In genomic region chr21:29184047-29184446, GRCh38 we compare ENCODE assay signal across 17 cellular contexts. TPM values are rescaled to one million over a fixed set of nuclear protein-coding genes. Genes with fewer than 3 reads are reported as not detected.
A peak's percentile ranks its signal among the peaks of the same experiment; 100 is the strongest.
DNase-seq lines count a peak whose midpoint lies in the region; ATAC-seq and TF ChIP-seq lines count a peak whose summit lies in the region.
"Had no signal": no experiment of that assay in that cellular context is flagged by ENCODE, and none has a peak within 500 bp of the region (broad histone marks: within the 10 kb centered on the region; RNA-seq: fewer than 3 reads in every experiment).

No MANE protein-coding gene starts in this region.

- no peaks in the 10 kb centered on the region for H3K79me2 ChIP-seq in mammary epithelial cell (ENCODE audit: insufficient read depth, low read length)

- H3K9me3 ChIP-seq in mammary epithelial cell (replicated peaks; ENCODE audit: insufficient read depth, low read length), result no peaks in the 10 kb centered on the region
- no peaks in the 10 kb centered on the region for H3K9me3 ChIP-seq in left lung
- H3K9me3 ChIP-seq: SJSA1 had no signal

- BruUV-seq in MCF 10A (replicated peaks; lab: Mats Ljungman, UMichigan) (no TSS peak), mammary epithelial cell (replicated peaks; lab: Mats Ljungman, UMichigan) (no TSS peak)

- H3K4me1 Mint-ChIP-seq in MCF 10A (ENCODE audit: insufficient read depth, unreplicated experiment) (peaks cover 41% of the 10 kb centered on the region), type B pancreatic cell (ENCODE audit: unreplicated experiment) (peaks cover 11% of the 10 kb centered on the region)
- H3K4me1 Mint-ChIP-seq: activated naive CD4-positive, alpha-beta T cell treated with anti-CD3 and anti-CD28 coated beads, Interleukin-2, amount 50 U/mL, for 24 hours had no signal

- H3K4me3 ChIP-seq in mammary epithelial cell (replicated peaks in 1 of 3; ENCODE audit: insufficient read depth in 1 of 3, low read depth in 2 of 3, low read length in 3 of 3) (no peak overlapping the region), left lung (no peak overlapping the region)
- H3K4me3 ChIP-seq: GM23248, SJSA1 had no signal

- H3K4me2 ChIP-seq in mammary epithelial cell (ENCODE audit: insufficient read depth, low read depth, low read length), result no peak overlapping the region

- H3K27me3 Mint-ChIP-seq in MCF 10A (ENCODE audit: insufficient read depth, unreplicated experiment), result no peaks in the 10 kb centered on the region
- no peaks in the 10 kb centered on the region for H3K27me3 Mint-ChIP-seq in type B pancreatic cell
- H3K27me3 Mint-ChIP-seq: activated naive CD4-positive, alpha-beta T cell treated with anti-CD3 and anti-CD28 coated beads, Interleukin-2, amount 50 U/mL, for 24 hours; stimulated activated naive CD8-positive, alpha-beta T cell treated with anti-CD3 and anti-CD28 coated beads, Interleukin-15, Interleukin-2, amounts not matched to agents 100 ng/mL and 50 ng/mL, for 24 hours had no signal

- in situ Hi-C loops in mammary epithelial cell (cut with MboI; ENCODE audit: low sequenced_read_pairs in 2 of 2), result no loop called here

- no peak overlapping the region for H3K27ac ChIP-seq in mammary epithelial cell (ENCODE audit: insufficient read depth, low read depth, low read length)
- peak overlapping the region in 1 of 2 donors; percentile 92 for H3K27ac ChIP-seq in left lung
- H3K27ac ChIP-seq: 22Rv1, GM23248, SJSA1 had no signal

- dilution Hi-C loops in mammary epithelial cell (cut with HindIII; ENCODE audit: low sequenced_read_pairs), result no loop called here

- ATAC-seq in left lung, result peak; percentile 59
- ATAC-seq in activated CD4-positive, CD25-positive, alpha-beta regulatory T cell treated with anti-CD3 and anti-CD28 coated beads, Interleukin-2, amount 50 U/mL, for 24 hours, result no peak

- H3K27me3 ChIP-seq in mammary epithelial cell (ENCODE audit: insufficient read depth, low read length) (no peaks in the 10 kb centered on the region), left lung (no peaks in the 10 kb centered on the region)
- H3K27me3 ChIP-seq: SJSA1 had no signal

- H3K9ac ChIP-seq in mammary epithelial cell (ENCODE audit: insufficient read depth, low read length), result no peak overlapping the region
- H3K9ac ChIP-seq: GM23248 had no signal

- 95% methylated on average over 1 of the region's 1 CpG for WGBS in mammary epithelial cell (ENCODE audit: low coverage, missing lambda C conversion rate)

- POLR2A ChIA-PET in MCF 10A (lab: Yijun Ruan, JAX), result interaction anchor here (1.1 to 4.8 kb wide), 2 partner anchors 14 to 117 kb away, joined by 3 to 21 read pairs; no protein-coding TSS in a partner anchor

- H3K36me3 ChIP-seq in mammary epithelial cell (ENCODE audit: insufficient read depth, low read length), result no peaks in the 10 kb centered on the region
- no peaks in the 10 kb centered on the region for H3K36me3 ChIP-seq in left lung
- H3K36me3 ChIP-seq: SJSA1 had no signal

- H3K27ac Mint-ChIP-seq in MCF 10A (ENCODE audit: low read depth, unreplicated experiment), result peak overlapping the region; percentile 99
- H3K27ac Mint-ChIP-seq in type B pancreatic cell, result peak overlapping the region; percentile 15
- H3K27ac Mint-ChIP-seq: activated naive CD4-positive, alpha-beta T cell treated with anti-CD3 and anti-CD28 coated beads, Interleukin-2, amount 50 U/mL, for 24 hours; stimulated activated naive CD8-positive, alpha-beta T cell treated with anti-CD3 and anti-CD28 coated beads, Interleukin-15, Interleukin-2, amounts not matched to agents 100 ng/mL and 50 ng/mL, for 24 hours had no signal

- intact Hi-C loops in MCF 10A (cut with micrococcal nuclease), result no loop called here
- intact Hi-C loops in mammary epithelial cell (cut with micrococcal nuclease), result no loop called here
- intact Hi-C loops in left lung (cut with DNase I), result no loop called here

- CTCF ChIA-PET in MCF 10A (lab: Yijun Ruan, JAX), result interaction anchor here (0.6 to 0.7 kb wide), 2 partner anchors 80 to 163 kb away, joined by 3 to 7 read pairs; no protein-coding TSS in a partner anchor
- CTCF ChIA-PET in mammary epithelial cell (lab: Charles Lee; ENCODE audit: low non-redundant PET), result no interaction called here

- H3K9me3 Mint-ChIP-seq in MCF 10A (ENCODE audit: unreplicated experiment), result no peaks in the 10 kb centered on the region
- H3K9me3 Mint-ChIP-seq in type B pancreatic cell, result peaks cover 7% of the 10 kb centered on the region
- H3K9me3 Mint-ChIP-seq: activated naive CD4-positive, alpha-beta T cell treated with anti-CD3 and anti-CD28 coated beads, Interleukin-2, amount 50 U/mL, for 24 hours; stimulated activated naive CD8-positive, alpha-beta T cell treated with anti-CD3 and anti-CD28 coated beads, Interleukin-15, Interleukin-2, amounts not matched to agents 100 ng/mL and 50 ng/mL, for 24 hours had no signal

- no peak for TF ChIP-seq CTCF in MCF 10A (IDR thresholded peaks at IDR 0.05; ENCODE audit: unreplicated experiment)
- TF ChIP-seq CTCF in mammary epithelial cell (conservative IDR thresholded peaks at IDR 0.05 in 1 of 2, IDR thresholded peaks at IDR 0.05 in 1 of 2; ENCODE audit: extremely low read depth in 1 of 2, insufficient read depth in 1 of 2, low read depth in 1 of 2, low read length in 2 of 2), result no peak
- TF ChIP-seq CTCF in left lung (IDR thresholded peaks at IDR 0.05), result no peak
- TF ChIP-seq CTCF in type B pancreatic cell (conservative IDR thresholded peaks at IDR 0.05), result no peak

- no peaks in the 10 kb centered on the region for H4K20me1 ChIP-seq in mammary epithelial cell (ENCODE audit: insufficient read depth, low read length)

- H3K4me1 ChIP-seq in mammary epithelial cell (ENCODE audit: insufficient read depth, low read length) (peaks cover 40% of the 10 kb centered on the region), left lung (peaks cover 6 to 62% of the 10 kb centered on the region in 2 donors)

- DNase-seq in MCF 10A (ENCODE audit: unreplicated experiment) (no peak), mammary epithelial cell (no peak), SIG-M5 treated with dmso at 0.1 percent for 504 hours (lab: John Stamatoyannopoulos, UW; ENCODE audit: unreplicated experiment) (peak; percentile 88), left lung (no peak), type B pancreatic cell (ENCODE audit: extremely low spot score, unreplicated experiment) (no peak), epidermal melanocyte (ENCODE audit: insufficient read length, low spot score) (no peak)
- no peak for DNase-seq in stimulated activated CD4-positive, alpha-beta T cell treated with anti-CD3 and anti-CD28 coated beads, Interleukin-2, amount 100 ng/mL, for 48 hours
- DNase-seq: activated CD8-positive, alpha-beta memory T cell treated with anti-CD3 and anti-CD28 coated beads, Interleukin-2, amount 50 U/mL, for 48 hours; caudate nucleus; GM23248; NCI-H187 treated with DMSO at 0.1 percent for 48 hours; NCI-H526 treated with DMSO at 0.1 percent for 48 hours had no signal

- H3K4me3 Mint-ChIP-seq in MCF 10A (ENCODE audit: unreplicated experiment), result no peak overlapping the region
- H3K4me3 Mint-ChIP-seq in type B pancreatic cell, result no peak overlapping the region
- H3K4me3 Mint-ChIP-seq: activated naive CD4-positive, alpha-beta T cell treated with anti-CD3 and anti-CD28 coated beads, Interleukin-2, amount 50 U/mL, for 24 hours; stimulated activated naive CD8-positive, alpha-beta T cell treated with anti-CD3 and anti-CD28 coated beads, Interleukin-15, Interleukin-2, amounts not matched to agents 100 ng/mL and 50 ng/mL, for 24 hours had no signal

- H3K36me3 Mint-ChIP-seq in MCF 10A (ENCODE audit: insufficient read depth, unreplicated experiment), result no peaks in the 10 kb centered on the region
- H3K36me3 Mint-ChIP-seq in type B pancreatic cell, result peaks cover 2% of the 10 kb centered on the region
- H3K36me3 Mint-ChIP-seq: activated naive CD4-positive, alpha-beta T cell treated with anti-CD3 and anti-CD28 coated beads, Interleukin-2, amount 50 U/mL, for 24 hours had no signal

- H2AFZ ChIP-seq in mammary epithelial cell (ENCODE audit: low read depth, low read length), result no peak overlapping the region
- H2AFZ ChIP-seq: GM23248 had no signal

RNA-seq across cellular contexts. Expression of gene MAP3K7CL, which starts 53.6 kb away (rescaled TPM):
- total RNA-seq in MCF 10A (2022) (4.9 and 6.3 TPM in 2 replicates), mammary epithelial cell (1 to 10 TPM; 6.0 to 7.7 TPM), left lung (1 to 10 TPM; 5.0 to 7.7 TPM), type B pancreatic cell (ENCODE audit: low replicate concordance) (5.3 TPM in 1 of 2 replicates, not detected in the other)
- polyA plus RNA-seq in mammary epithelial cell, result 6.2 TPM
- polyA minus RNA-seq in mammary epithelial cell, result not detected
